ENCODE assay signal across 29 cellular contexts in the genomic region with DNA sequence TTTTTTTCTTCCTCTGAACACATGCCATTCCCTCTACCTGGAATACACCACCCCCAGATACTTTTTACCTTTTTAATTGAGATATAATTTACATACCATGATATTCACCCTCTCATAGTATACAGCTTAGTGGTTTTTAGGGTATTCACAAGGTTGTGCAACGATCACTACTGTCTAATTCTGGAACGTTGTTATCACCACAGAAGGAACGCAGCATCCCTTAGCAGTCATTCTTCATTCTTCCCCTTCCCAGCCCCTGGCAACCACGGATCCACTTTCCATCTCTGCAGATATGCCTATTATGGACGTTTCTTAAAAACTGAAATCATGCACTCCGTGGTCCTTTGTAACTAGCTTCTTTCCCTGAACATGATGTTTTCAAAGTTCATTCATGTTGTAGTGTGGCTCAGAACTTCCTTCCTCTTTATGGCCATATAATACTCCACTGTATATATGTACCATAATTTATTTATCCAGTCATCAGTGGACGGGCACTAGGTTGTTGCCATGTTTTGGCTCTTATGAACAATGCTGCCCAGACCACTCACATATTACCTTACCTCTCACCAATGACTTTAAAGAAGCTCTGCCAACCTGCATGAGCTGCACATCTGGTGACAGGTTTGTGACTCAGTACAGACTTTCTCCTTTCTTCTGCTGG.
"Had no signal": no experiment of that assay in that cellular context is flagged by ENCODE, and none has a peak within 500 bp of the region (broad histone marks: within the 10 kb centered on the region; RNA-seq: fewer than 3 reads in every experiment).

No MANE protein-coding gene starts in this region.

- ATAC-seq: T-helper 17 cell had no signal

- H3K4me1 Mint-ChIP-seq: central memory CD8-positive, alpha-beta T cell had no signal

- H3K36me3 ChIP-seq: Peyer's patch had no signal

- H3K27ac ChIP-seq: KMS-11, Peyer's patch, RWPE1, SJSA1, VCaP had no signal

- H3K9me3 ChIP-seq: Peyer's patch had no signal

- H3K27ac Mint-ChIP-seq: activated CD4-positive, alpha-beta memory T cell treated with anti-CD3 and anti-CD28 coated beads, Interleukin-2, amount 10 ng/mL, durations not matched to agents 7 days and 5 days; activated T-helper 2 cell treated with anti-CD3 and anti-CD28 coated beads, Interferon-gamma antibody, Interleukin-2, Interleukin-4, amounts not matched to agents 10 μg/mL and 5 μg/mL and 100 μg/mL, durations not matched to agents 14 hours and 24 hours and 36 hours; brain had no signal

- H3K36me3 Mint-ChIP-seq: IgD-negative memory B cell had no signal

- H3K27me3 ChIP-seq: Peyer's patch, SJSA1 had no signal

- H3K9me3 Mint-ChIP-seq: activated CD4-positive, alpha-beta memory T cell treated with anti-CD3 and anti-CD28 coated beads, Interleukin-2, amount 10 ng/mL, durations not matched to agents 7 days and 5 days; activated T-helper 2 cell treated with anti-CD3 and anti-CD28 coated beads, Interferon-gamma antibody, Interleukin-2, Interleukin-4, amounts not matched to agents 10 μg/mL and 5 μg/mL and 100 μg/mL, durations not matched to agents 14 hours and 24 hours and 36 hours; central memory CD8-positive, alpha-beta T cell had no signal

- H3K9ac ChIP-seq: KMS-11 had no signal

- H3K27me3 Mint-ChIP-seq: activated CD4-positive, alpha-beta memory T cell treated with anti-CD3 and anti-CD28 coated beads, Interleukin-2, amount 10 ng/mL, durations not matched to agents 7 days and 5 days; IgD-negative memory B cell had no signal

- H3K4me1 ChIP-seq: Peyer's patch had no signal

- H3K4me3 Mint-ChIP-seq: activated CD4-positive, alpha-beta memory T cell treated with anti-CD3 and anti-CD28 coated beads, Interleukin-2, amount 10 ng/mL, durations not matched to agents 7 days and 5 days; brain; central memory CD8-positive, alpha-beta T cell; IgD-negative memory B cell; T-helper 17 cell had no signal

- H3K4me3 ChIP-seq: Peyer's patch, SJSA1 had no signal

- DNase-seq: activated CD4-positive, alpha-beta memory T cell treated with anti-CD3 and anti-CD28 coated beads, Interleukin-2, amount 10 ng/mL, durations not matched to agents 7 days and 5 days; activated CD4-positive, alpha-beta T cell treated with anti-CD3 and anti-CD28 coated beads, Interleukin-2, amount 50 U/mL, for 1 hour; activated CD4-positive, CD25-positive, alpha-beta regulatory T cell; activated naive CD4-positive, alpha-beta T cell treated with anti-CD3 and anti-CD28 coated beads, Interleukin-2, amount 50 U/mL, for 16 hours; activated T-cell treated with anti-CD3 and anti-CD28 coated beads for 4 hours; activated T-cell treated with anti-CD3 and anti-CD28 coated beads, Interleukin-2, amount 50 U/mL, for 48 hours; amygdala; NCI-H1092; NCI-H1417; NCI-H1694; NCI-H2029; NCI-H2107; NCI-H2171 treated with DMSO at 0.1 percent for 48 hours; NCI-H226; NCI-H526; NCI-H82; OCI-M1; Right ventricle myocardium superior; T-helper 17 cell; T-helper 9 cell had no signal

- H3K4me2 ChIP-seq: KMS-11 had no signal
